In the genomic region with DNA sequence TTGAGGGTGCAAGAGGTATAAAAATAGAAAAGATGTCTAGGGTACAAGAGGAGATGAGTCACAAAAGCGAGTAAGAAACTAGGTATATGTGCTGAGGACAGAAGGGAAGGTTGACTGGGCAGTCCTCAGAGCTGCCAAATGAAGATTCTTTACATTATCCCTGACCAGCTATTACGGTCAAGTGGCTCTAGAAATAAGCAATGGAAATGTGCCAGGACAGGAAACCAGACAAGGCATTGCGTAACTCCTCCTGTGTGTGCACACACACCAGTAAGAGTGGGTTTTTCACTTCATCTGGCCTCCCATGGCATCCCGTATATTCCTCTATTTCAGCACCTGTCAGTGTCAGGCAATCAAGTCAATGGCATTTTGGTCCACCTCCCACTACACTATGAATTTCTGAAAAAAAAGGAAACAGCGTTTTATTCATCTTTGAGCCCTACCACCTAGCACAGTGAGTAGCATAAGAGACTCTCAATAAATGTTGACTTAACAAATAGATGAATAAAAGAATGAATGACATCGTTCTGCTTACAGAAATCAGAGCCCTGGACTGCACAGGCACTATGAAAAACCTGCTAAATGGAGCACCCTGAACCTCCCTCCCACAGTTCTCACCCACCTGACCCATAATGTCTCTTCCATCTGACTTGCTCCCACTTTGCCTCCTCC, we compare ENCODE assay signal across 10 cellular contexts.
DNase-seq lines count a peak whose midpoint lies in the region; ATAC-seq and TF ChIP-seq lines count a peak whose summit lies in the region.
"Had no signal": no experiment of that assay in that cellular context is flagged by ENCODE, and none has a peak within 500 bp of the region (broad histone marks: within the 10 kb centered on the region; RNA-seq: fewer than 3 reads in every experiment).

No MANE protein-coding gene starts in this region.

- DNase-seq in HL-60 (ENCODE audit: low read depth in 1 of 2, low spot score in 1 of 2) (peak; percentile 20 to 36), NCI-H69 (lab: John Stamatoyannopoulos, UW) (peak; percentile 80), epithelial cell of proximal tubule (ENCODE audit: low read depth) (peak; percentile 22), psoas muscle (no peak), NCI-H2171 treated with DMSO at 0.1 percent for 48 hours (lab: John Stamatoyannopoulos, UW) (no peak), SW 1271 (lab: John Stamatoyannopoulos, UW) (no peak), NCI-H82 treated with DMSO at 0.1 percent for 48 hours (lab: John Stamatoyannopoulos, UW; ENCODE audit: unreplicated experiment) (no peak)
- DNase-seq: activated CD4-positive, CD25-positive, alpha-beta regulatory T cell treated with anti-CD3 and anti-CD28 coated beads, Interleukin-2, amount 50 U/mL, for 72 hours; stimulated activated naive CD4-positive, alpha-beta T cell had no signal

- intact Hi-C loops in psoas muscle (cut with DNase I) = loop anchor here in 1 of 2 donors (5.0 kb wide), 1 partner anchor 61 kb away; the partner anchor contains the start of gene KLF3

- no peaks in the 10 kb centered on the region for H3K36me3 ChIP-seq in psoas muscle (ENCODE audit: insufficient read depth in 1 of 2, low read depth in 1 of 2)

- no peak for TF ChIP-seq CTCF in HL-60 (IDR thresholded peaks at IDR 0.05; ENCODE audit: insufficient read depth, low read length)
- no peak for TF ChIP-seq CTCF in epithelial cell of proximal tubule (conservative IDR thresholded peaks at IDR 0.05; ENCODE audit: low read depth, low read length)
- TF ChIP-seq CTCF in psoas muscle (IDR thresholded peaks at IDR 0.05) = no peak

- WGBS in psoas muscle, 3 donors = 26 to 39% (median 36%) methylated on average over 6 of the region's 6 CpGs

- no peak overlapping the region for H3K27ac ChIP-seq in HL-60 (replicated peaks)
- peak overlapping the region; percentile 70 for H3K27ac ChIP-seq in psoas muscle
- H3K27ac ChIP-seq: body of pancreas had no signal

- H3K9me3 ChIP-seq in psoas muscle = no peaks in the 10 kb centered on the region
- H3K9me3 ChIP-seq: body of pancreas had no signal

- no peak overlapping the region for H3K4me3 ChIP-seq in HL-60 (replicated peaks; ENCODE audit: insufficient read depth, low read length)
- H3K4me3 ChIP-seq in epithelial cell of proximal tubule (ENCODE audit: low read depth, low read length) = no peak overlapping the region
- H3K4me3 ChIP-seq in psoas muscle = no peak overlapping the region
- H3K4me3 ChIP-seq: body of pancreas had no signal

- ATAC-seq in psoas muscle = peak; percentile 66 to 83 (median 73)
- ATAC-seq: body of pancreas had no signal

- no peaks in the 10 kb centered on the region for H3K27me3 ChIP-seq in HL-60 (ENCODE audit: insufficient read depth, poor library complexity, severe bottlenecking)
- H3K27me3 ChIP-seq in psoas muscle (ENCODE audit: insufficient read depth in 3 of 3, low read length in 2 of 3) = no peaks in the 10 kb centered on the region
- H3K27me3 ChIP-seq: body of pancreas had no signal

- H3K4me1 ChIP-seq in psoas muscle = peaks cover 25% of the 10 kb centered on the region
- H3K4me1 ChIP-seq: body of pancreas had no signal

Comparison
In these comparisons a context has a peak if more than half of its experiments do, and no peak if none do; other contexts are left out.
1. DNase-seq: peak in HL-60 (2 of 2), NCI-H69 (single experiment) and epithelial cell of proximal tubule (single experiment); none in psoas muscle (0 of 2), NCI-H2171 treated with DMSO at 0.1 percent for 48 hours (single experiment), SW 1271 (0 of 2) and NCI-H82 treated with DMSO at 0.1 percent for 48 hours (single experiment).